ENCODE assay signal across 39 cellular contexts in genomic region chr18:45708831-45709230, GRCh38. TPM values are rescaled to one million over a fixed set of nuclear protein-coding genes. Genes with fewer than 3 reads are reported as not detected.
"Had no signal": no experiment of that assay in that cellular context is flagged by ENCODE, and none has a peak within 500 bp of the region (broad histone marks: within the 10 kb centered on the region; RNA-seq: fewer than 3 reads in every experiment).

No MANE protein-coding gene starts in this region.

- H3K4me1 Mint-ChIP-seq: activated naive CD4-positive, alpha-beta T cell treated with anti-CD3 and anti-CD28 coated beads, Interleukin-2, amount 10 ng/mL, durations not matched to agents 7 days and 5 days; activated naive CD4-positive, alpha-beta T cell treated with anti-CD3 and anti-CD28 coated beads, Interleukin-2, amount 50 U/mL, for 24 hours; activated naive CD8-positive, alpha-beta T cell treated with anti-CD3 and anti-CD28 coated beads for 36 hours; activated naive CD8-positive, alpha-beta T cell treated with anti-CD3 and anti-CD28 coated beads, Interleukin-2, amount 10 ng/mL, durations not matched to agents 7 days and 5 days; activated naive CD8-positive, alpha-beta T cell treated with anti-CD3 and anti-CD28 coated beads, Interleukin-2, amount 50 U/mL, for 24 hours; activated T-helper 17 cell treated with anti-CD3 and anti-CD28 coated beads, Interleukin-2, amount 50 U/mL, for 72 hours; brain; central memory CD8-positive, alpha-beta T cell had no signal

- H3K4me1 ChIP-seq: adrenal gland, ascending aorta, body of pancreas, breast epithelium had no signal

- H3K4me3 Mint-ChIP-seq: activated naive CD4-positive, alpha-beta T cell treated with anti-CD3 and anti-CD28 coated beads for 36 hours; activated naive CD4-positive, alpha-beta T cell treated with anti-CD3 and anti-CD28 coated beads, Interleukin-2, amount 10 ng/mL, durations not matched to agents 7 days and 5 days; activated naive CD4-positive, alpha-beta T cell treated with anti-CD3 and anti-CD28 coated beads, Interleukin-2, amount 50 U/mL, for 24 hours; activated naive CD8-positive, alpha-beta T cell; activated naive CD8-positive, alpha-beta T cell treated with anti-CD3 and anti-CD28 coated beads for 36 hours; activated naive CD8-positive, alpha-beta T cell treated with anti-CD3 and anti-CD28 coated beads, Interleukin-2, amount 10 ng/mL, durations not matched to agents 7 days and 5 days; activated naive CD8-positive, alpha-beta T cell treated with anti-CD3 and anti-CD28 coated beads, Interleukin-2, amount 50 U/mL, for 24 hours; activated T-cell treated with anti-CD3 and anti-CD28 coated beads, Interleukin-2, amount 50 U/mL, for 24 hours; activated T-cell treated with anti-CD3 and anti-CD28 coated beads, Interleukin-2, amount 50 U/mL, for 4 hours; activated T-cell treated with anti-CD3 and anti-CD28 coated beads, Interleukin-2, amount 50 U/mL, for 72 hours; activated T-helper 1 cell treated with anti-CD3 and anti-CD28 coated beads, Interleukin-12 subunit alpha, Interleukin-12 subunit beta, Interleukin-2, Interleukin-4 antibody, amounts not matched to agents 30 ng/mL and 10 ng/mL and 1 ng/mL, durations not matched to agents 14 hours and 24 hours and 36 hours; activated T-helper 17 cell treated with anti-CD3 and anti-CD28 coated beads, Interleukin-2, amount 50 U/mL, for 72 hours; brain; central memory CD8-positive, alpha-beta T cell had no signal

- H3K36me3 Mint-ChIP-seq: activated naive CD4-positive, alpha-beta T cell treated with anti-CD3 and anti-CD28 coated beads, Interleukin-2, amount 10 ng/mL, durations not matched to agents 7 days and 5 days; brain had no signal

- H3K36me3 ChIP-seq: adrenal gland, ascending aorta, brain microvascular endothelial cell, breast epithelium, cardiac muscle cell had no signal

- H3K9me3 ChIP-seq: adrenal gland had no signal

- FAIRE-seq: astrocyte, bronchial epithelial cell had no signal

- H3K27ac Mint-ChIP-seq: activated naive CD4-positive, alpha-beta T cell treated with anti-CD3 and anti-CD28 coated beads for 36 hours; activated naive CD4-positive, alpha-beta T cell treated with anti-CD3 and anti-CD28 coated beads, Interleukin-2, amount 10 ng/mL, durations not matched to agents 7 days and 5 days; activated naive CD4-positive, alpha-beta T cell treated with anti-CD3 and anti-CD28 coated beads, Interleukin-2, amount 50 U/mL, for 24 hours; activated naive CD8-positive, alpha-beta T cell; activated naive CD8-positive, alpha-beta T cell treated with anti-CD3 and anti-CD28 coated beads for 36 hours; activated naive CD8-positive, alpha-beta T cell treated with anti-CD3 and anti-CD28 coated beads, Interleukin-2, amount 10 ng/mL, durations not matched to agents 7 days and 5 days; activated naive CD8-positive, alpha-beta T cell treated with anti-CD3 and anti-CD28 coated beads, Interleukin-2, amount 50 U/mL, for 24 hours; activated T-cell treated with anti-CD3 and anti-CD28 coated beads, Interleukin-2, amount 50 U/mL, for 24 hours; activated T-cell treated with anti-CD3 and anti-CD28 coated beads, Interleukin-2, amount 50 U/mL, for 72 hours; activated T-helper 1 cell treated with anti-CD3 and anti-CD28 coated beads, Interleukin-12 subunit alpha, Interleukin-12 subunit beta, Interleukin-2, Interleukin-4 antibody, amounts not matched to agents 30 ng/mL and 10 ng/mL and 1 ng/mL, durations not matched to agents 14 hours and 24 hours and 36 hours; activated T-helper 17 cell treated with anti-CD3 and anti-CD28 coated beads, Interleukin-2, amount 50 U/mL, for 72 hours; activated T-helper 2 cell treated with anti-CD3 and anti-CD28 coated beads, Interferon-gamma antibody, Interleukin-2, Interleukin-4, amounts not matched to agents 10 μg/mL and 5 μg/mL and 100 μg/mL, durations not matched to agents 14 hours and 24 hours and 36 hours; brain had no signal

- DNase-seq: activated effector memory CD4-positive, alpha-beta T cell treated with anti-CD3 and anti-CD28 coated beads, Interleukin-2, amount 50 U/mL, for 16 hours; activated effector memory CD4-positive, alpha-beta T cell treated with Interleukin-2 at 50 U/mL for 16 hours; activated gamma-delta T cell; activated gamma-delta T cell treated with Interleukin-2 at 50 U/mL for 16 hours; activated naive CD4-positive, alpha-beta T cell; activated naive CD4-positive, alpha-beta T cell treated with anti-CD3 and anti-CD28 coated beads for 36 hours; activated naive CD4-positive, alpha-beta T cell treated with anti-CD3 and anti-CD28 coated beads, Interleukin-2, amount 10 ng/mL, durations not matched to agents 7 days and 5 days; activated naive CD4-positive, alpha-beta T cell treated with anti-CD3 and anti-CD28 coated beads, Interleukin-2, amount 50 U/mL, for 16 hours; activated naive CD4-positive, alpha-beta T cell treated with Interleukin-2 at 50 U/mL for 16 hours; activated naive CD8-positive, alpha-beta T cell treated with anti-CD3 and anti-CD28 coated beads for 36 hours; activated naive CD8-positive, alpha-beta T cell treated with anti-CD3 and anti-CD28 coated beads, Interleukin-2, amount 10 ng/mL, durations not matched to agents 7 days and 5 days; activated naive CD8-positive, alpha-beta T cell treated with anti-CD3 and anti-CD28 coated beads, Interleukin-2, amount 50 U/mL, for 24 hours; activated T-cell treated with anti-CD3 and anti-CD28 coated beads, Interleukin-2, amount 50 U/mL, for 24 hours; activated T-cell treated with anti-CD3 and anti-CD28 coated beads, Interleukin-2, amount 50 U/mL, for 4 hours; activated T-cell treated with anti-CD3 and anti-CD28 coated beads, Interleukin-2, amount 50 U/mL, for 48 hours; activated T-cell treated with anti-CD3 and anti-CD28 coated beads, Interleukin-2, amount 50 U/mL, for 72 hours; adrenal gland; amniotic stem cell; amygdala; anterior cingulate cortex; aorta; body of pancreas; brain microvascular endothelial cell; caudate nucleus; central memory CD4-positive, alpha-beta T cell; cerebellar nuclear complex had no signal

- H3K27ac ChIP-seq: adrenal gland, ascending aorta, body of pancreas, brain microvascular endothelial cell, breast epithelium, cardiac muscle cell had no signal

- H3K27me3 Mint-ChIP-seq: activated naive CD4-positive, alpha-beta T cell treated with anti-CD3 and anti-CD28 coated beads, Interleukin-2, amount 50 U/mL, for 24 hours; activated naive CD8-positive, alpha-beta T cell; activated naive CD8-positive, alpha-beta T cell treated with anti-CD3 and anti-CD28 coated beads for 36 hours; activated naive CD8-positive, alpha-beta T cell treated with anti-CD3 and anti-CD28 coated beads, Interleukin-2, amount 50 U/mL, for 24 hours; activated T-cell treated with anti-CD3 and anti-CD28 coated beads, Interleukin-2, amount 50 U/mL, for 24 hours; activated T-helper 17 cell treated with anti-CD3 and anti-CD28 coated beads, Interleukin-2, amount 50 U/mL, for 72 hours; central memory CD8-positive, alpha-beta T cell had no signal

- ATAC-seq: activated naive CD4-positive, alpha-beta T cell treated with anti-CD3 and anti-CD28 coated beads, Interleukin-2, amount 50 U/mL, for 72 hours; activated naive CD8-positive, alpha-beta T cell treated with anti-CD3 and anti-CD28 coated beads, Interleukin-2, amount 50 U/mL, for 24 hours; activated T-cell treated with anti-CD3 and anti-CD28 coated beads, Interleukin-2, amount 50 U/mL, for 4 hours; activated T-cell treated with anti-CD3 and anti-CD28 coated beads, Interleukin-2, amount 50 U/mL, for 72 hours; activated T-helper 17 cell treated with anti-CD3 and anti-CD28 coated beads, Interleukin-2, amount 50 U/mL, for 72 hours; body of pancreas had no signal

- H3K4me3 ChIP-seq: adrenal gland, ascending aorta, body of pancreas, breast epithelium, cardiac muscle cell had no signal

- H3K27me3 ChIP-seq: adrenal gland, ascending aorta, body of pancreas, brain microvascular endothelial cell, breast epithelium, cardiac muscle cell had no signal

RNA-seq across cellular contexts. Expression of gene SLC14A1, which starts 15.2 kb away (rescaled TPM):
- total RNA-seq: astrocyte, bronchial epithelial cell, cardiac muscle cell had no signal
- polyA plus RNA-seq: cardiac muscle cell had no signal
